Comparison of ENCODE assay signal across 1 cellular context in the genomic region with DNA sequence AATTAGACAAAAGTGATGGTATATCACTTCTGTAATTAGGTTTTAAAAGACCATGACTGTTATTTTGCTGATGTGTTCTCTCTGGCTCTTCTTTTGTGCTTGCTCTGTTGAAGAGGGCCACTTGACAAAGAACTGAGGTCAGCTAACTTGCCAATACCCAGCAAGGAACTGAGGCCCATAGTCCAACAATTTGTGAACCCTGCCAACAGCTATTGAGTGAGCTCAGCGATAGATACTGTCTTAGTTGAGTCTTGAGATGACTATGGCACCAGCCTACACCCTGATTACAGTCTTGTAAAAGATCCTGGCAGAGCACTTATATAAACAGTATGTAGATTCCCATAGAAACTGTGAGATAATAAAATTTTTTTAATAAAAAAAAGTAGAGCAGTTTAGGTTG.
TF ChIP-seq lines count a peak whose summit lies in the region.

No MANE protein-coding gene starts in this region.

TF ChIP-seq in IMR-90, 13 proteins besides CTCF, POLR2A, EP300 and RAD21:
- no peak for TF ChIP-seq MAZ (IDR thresholded peaks at IDR 0.05; ENCODE audit: borderline replicate concordance, low read depth, low read length)
- TF ChIP-seq RFX5 (IDR thresholded peaks at IDR 0.05; ENCODE audit: low read depth, low read length) = no peak
TF ChIP-seq in IMR-90: peak in this region for 0.
